ENCODE assay signal across 12 cellular contexts in genomic region chr12:108367436-108367835, GRCh38. TPM values are rescaled to one million over a fixed set of nuclear protein-coding genes. Genes with fewer than 3 reads are reported as not detected.
A peak's percentile ranks its signal among the peaks of the same experiment; 100 is the strongest.
DNase-seq lines count a peak whose midpoint lies in the region; ATAC-seq and TF ChIP-seq lines count a peak whose summit lies in the region.
"Had no signal": no experiment of that assay in that cellular context is flagged by ENCODE, and none has a peak within 500 bp of the region (broad histone marks: within the 10 kb centered on the region; RNA-seq: fewer than 3 reads in every experiment).

No MANE protein-coding gene starts in this region.

- H3K79me2 ChIP-seq in osteoblast (ENCODE audit: insufficient read depth, low read length) (no peaks in the 10 kb centered on the region), OCI-LY7 (ENCODE audit: insufficient read depth, low read depth, low read length) (no peaks in the 10 kb centered on the region)

- no peaks in the 10 kb centered on the region for H3K9me2 ChIP-seq in OCI-LY7 (ENCODE audit: insufficient read depth, low read length)

- peaks cover 33% of the 10 kb centered on the region for H3K4me1 ChIP-seq in osteoblast (ENCODE audit: insufficient read depth, low read length)
- no peaks in the 10 kb centered on the region for H3K4me1 ChIP-seq in vagina
- H3K4me1 ChIP-seq in OCI-LY7 (ENCODE audit: insufficient read depth, low read length, poor library complexity, severe bottlenecking), result no peaks in the 10 kb centered on the region

- ATAC-seq in GM19328 (IDR thresholded peaks at IDR 0.05; ENCODE audit: unreplicated experiment), result no peak

- CTCF ChIA-PET in OCI-LY7 (lab: Charles Lee; ENCODE audit: unreplicated experiment), result no interaction called here

- intact Hi-C loops in vagina (cut with DNase I), result no loop called here
- intact Hi-C loops in OCI-LY7 (cut with micrococcal nuclease; ENCODE audit: unreplicated experiment), result no loop called here

- H3K27me3 ChIP-seq in osteoblast (ENCODE audit: insufficient read depth, low read length) (no peaks in the 10 kb centered on the region), vagina (no peaks in the 10 kb centered on the region)

- H3K36me3 ChIP-seq in osteoblast (ENCODE audit: insufficient read depth, low read length), result no peaks in the 10 kb centered on the region
- no peaks in the 10 kb centered on the region for H3K36me3 ChIP-seq in vagina
- no peaks in the 10 kb centered on the region for H3K36me3 ChIP-seq in OCI-LY7 (ENCODE audit: insufficient read depth, low read length)

- peak; percentile 2 for DNase-seq in EH (ENCODE audit: low read depth)
- peak; percentile 86 for DNase-seq in NOMO-1 treated with DMSO at 0.1 percent for 48 hours (lab: John Stamatoyannopoulos, UW; ENCODE audit: unreplicated experiment)
- peak; percentile 98 for DNase-seq in fibroblast of gingiva (ENCODE audit: low read depth)
- peak; percentile 91 for DNase-seq in osteoblast (ENCODE audit: insufficient read length, low spot score, missing footprints)
- no peak for DNase-seq in vagina (ENCODE audit: extremely low spot score in 2 of 2)
- DNase-seq in SW480 (ENCODE audit: low spot score), result no peak
- no peak for DNase-seq in OCI-LY7 (ENCODE audit: low spot score)
- DNase-seq: CD8-positive, alpha-beta memory T cell; foreskin melanocyte; NCI-H1930; stimulated activated CD4-positive, alpha-beta T cell treated with anti-CD3 and anti-CD28 coated beads, Interleukin-15, amount 100 ng/mL, for 24 hours had no signal

- H3K27ac ChIP-seq in osteoblast (ENCODE audit: low read depth, low read length) (peak overlapping the region; percentile 49), vagina (no peak overlapping the region), OCI-LY7 (ENCODE audit: low read depth, low read length, poor library complexity, severe bottlenecking) (no peak overlapping the region)

- H3K4me2 ChIP-seq in osteoblast (ENCODE audit: insufficient read depth, low read length) (peak overlapping the region; percentile 46), OCI-LY7 (ENCODE audit: low read length) (no peak overlapping the region)

- TF ChIP-seq CTCF in osteoblast (IDR thresholded peaks at IDR 0.05; ENCODE audit: extremely low read depth, low read depth, low read length), result no peak
- no peak for TF ChIP-seq CTCF in vagina (IDR thresholded peaks at IDR 0.05)
- no peak for TF ChIP-seq CTCF in OCI-LY7 (conservative IDR thresholded peaks at IDR 0.05; ENCODE audit: low read length)

- POLR2A ChIA-PET in OCI-LY7 (lab: Charles Lee), result interaction anchor here (0.7 kb wide), 1 partner anchor 250 kb away, joined by 4 read pairs; no protein-coding TSS in a partner anchor

- no peaks in the 10 kb centered on the region for H3K9me3 ChIP-seq in osteoblast (ENCODE audit: low read depth, low read length)
- H3K9me3 ChIP-seq in vagina, result no peaks in the 10 kb centered on the region
- no peaks in the 10 kb centered on the region for H3K9me3 ChIP-seq in OCI-LY7 (ENCODE audit: low read length)

- H4K20me1 ChIP-seq in osteoblast (ENCODE audit: insufficient read depth, low read length), result no peaks in the 10 kb centered on the region
- H4K20me1 ChIP-seq in OCI-LY7 (ENCODE audit: insufficient read depth, low read length), result no peaks in the 10 kb centered on the region

- no TSS peak for BruUV-seq in OCI-LY7 (replicated peaks; lab: Mats Ljungman, UMichigan)

- H3K4me3 ChIP-seq in osteoblast (ENCODE audit: insufficient read depth, low read length) (no peak overlapping the region), vagina (no peak overlapping the region), OCI-LY7 (ENCODE audit: low read depth, low read length, poor library complexity, severe bottlenecking) (no peak overlapping the region)

- no peak for TF ChIP-seq POLR2A in vagina (IDR thresholded peaks at IDR 0.05)

- peak overlapping the region; percentile 11 for H2AFZ ChIP-seq in osteoblast (ENCODE audit: low read length)
- H2AFZ ChIP-seq in OCI-LY7 (ENCODE audit: low read length), result no peak overlapping the region

RNA-seq across cellular contexts. Expression of gene CMKLR1, which starts 28.3 kb away (rescaled TPM):
- total RNA-seq in osteoblast, result 6.8 and 9.8 TPM in 2 replicates
- total RNA-seq in vagina, result 10.1 TPM
- total RNA-seq in OCI-LY7 (2014; rRNA removed; shearing (Covaris generic)), result not detected in 2 replicates
- not detected in 2 replicates for total RNA-seq in OCI-LY7 (2022)

Comparison
In these comparisons a context has a peak if more than half of its experiments do, and no peak if none do; other contexts are left out.
1. DNase-seq: peak in EH (single experiment), NOMO-1 treated with DMSO at 0.1 percent for 48 hours (single experiment), fibroblast of gingiva (single experiment) and osteoblast (single experiment); none in vagina (0 of 2), SW480 (single experiment) and OCI-LY7 (single experiment).